Comparison of ENCODE assay signal across 36 cellular contexts in genomic region chr22:37854946-37855345, GRCh38. TPM values are rescaled to one million over a fixed set of nuclear protein-coding genes. Genes with fewer than 3 reads are reported as not detected.
A peak's percentile ranks its signal among the peaks of the same experiment; 100 is the strongest.
DNase-seq lines count a peak whose midpoint lies in the region; ATAC-seq and TF ChIP-seq lines count a peak whose summit lies in the region.
"Had no signal": no experiment of that assay in that cellular context is flagged by ENCODE, and none has a peak within 500 bp of the region (broad histone marks: within the 10 kb centered on the region; RNA-seq: fewer than 3 reads in every experiment).

No MANE protein-coding gene starts in this region.

- no peak overlapping the region; the same call in 1 of the 2 replicates for H3K27ac ChIP-seq in HEK293 (ENCODE audit: extremely low read depth, low read depth, low read length)
- peak overlapping the region in 3 of 4 donors; percentile 9 to 40 (median 14) for H3K27ac ChIP-seq in gastroesophageal sphincter
- H3K27ac ChIP-seq: esophagus squamous epithelium, foreskin keratinocyte, SJCRH30, WERI-Rb-1 had no signal

- H3K4me3 Mint-ChIP-seq in activated CD4-positive, alpha-beta T cell treated with anti-CD3 and anti-CD28 coated beads for 36 hours: no peak overlapping the region
- no peak overlapping the region for H3K4me3 Mint-ChIP-seq in stimulated activated effector memory CD8-positive, alpha-beta T cell treated with anti-CD3 and anti-CD28 coated beads, Interleukin-12 subunit alpha, Interleukin-12 subunit beta, amount 100 ng/mL, for 72 hours
- H3K4me3 Mint-ChIP-seq: activated CD4-positive, alpha-beta T cell treated with anti-CD3 and anti-CD28 coated beads, Interleukin-2, amount 10 ng/mL, durations not matched to agents 24 days and 14 days; natural killer cell had no signal

- H3K36me3 ChIP-seq in HEK293 (ENCODE audit: control insufficient read depth in 2 of 2, insufficient read depth in 1 of 2, low read length in 2 of 2): peaks cover 84 to 91% of the 10 kb centered on the region in 2 experiments
- H3K36me3 ChIP-seq in gastroesophageal sphincter: peaks cover 0 to 91% of the 10 kb centered on the region in 2 donors

- TF ChIP-seq POLR2A in gastroesophageal sphincter (IDR thresholded peaks at IDR 0.05): no peak

- peaks cover 60% of the 10 kb centered on the region for H3K36me3 Mint-ChIP-seq in activated CD4-positive, alpha-beta T cell treated with anti-CD3 and anti-CD28 coated beads for 36 hours (ENCODE audit: low read depth)
- peaks cover 100% of the 10 kb centered on the region for H3K36me3 Mint-ChIP-seq in stimulated activated effector memory CD8-positive, alpha-beta T cell treated with anti-CD3 and anti-CD28 coated beads, Interleukin-12 subunit alpha, Interleukin-12 subunit beta, amount 100 ng/mL, for 72 hours

- TF ChIP-seq EP300 in gastroesophageal sphincter (IDR thresholded peaks at IDR 0.05): no peak

- no peak for ATAC-seq in activated CD4-positive, alpha-beta T cell treated with anti-CD3 and anti-CD28 coated beads for 36 hours
- no peak for ATAC-seq in gastroesophageal sphincter
- no peak for ATAC-seq in stimulated activated effector memory CD8-positive, alpha-beta T cell treated with anti-CD3 and anti-CD28 coated beads, Interleukin-12 subunit alpha, Interleukin-12 subunit beta, amount 100 ng/mL, for 72 hours
- no peak for ATAC-seq in HG02852 (IDR thresholded peaks at IDR 0.05; ENCODE audit: unreplicated experiment)
- no peak for ATAC-seq in HG03280 (IDR thresholded peaks at IDR 0.05; ENCODE audit: unreplicated experiment)
- ATAC-seq: foreskin keratinocyte, HCT116, natural killer cell had no signal

- POLR2A ChIA-PET in activated CD4-positive, alpha-beta T cell treated with anti-CD3 and anti-CD28 coated beads for 36 hours (lab: Charles Lee): no interaction called here
- POLR2A ChIA-PET in HEK293 (lab: Yijun Ruan, JAX): interaction anchor here (0.6 to 1.9 kb wide), 4 partner anchors 11 to 50 kb away, joined by 3 to 11 read pairs (median 4); partner anchors contain the start of gene ANKRD54

- H3K27ac Mint-ChIP-seq in activated CD4-positive, alpha-beta T cell treated with anti-CD3 and anti-CD28 coated beads for 36 hours: peak overlapping the region; percentile 28
- H3K27ac Mint-ChIP-seq in stimulated activated effector memory CD8-positive, alpha-beta T cell treated with anti-CD3 and anti-CD28 coated beads, Interleukin-12 subunit alpha, Interleukin-12 subunit beta, amount 100 ng/mL, for 72 hours: peak overlapping the region; percentile 9
- H3K27ac Mint-ChIP-seq: activated CD4-positive, alpha-beta T cell treated with anti-CD3 and anti-CD28 coated beads, Interleukin-2, amount 10 ng/mL, durations not matched to agents 24 days and 14 days; natural killer cell had no signal

- no peak for DNase-seq in activated CD4-positive, alpha-beta T cell treated with anti-CD3 and anti-CD28 coated beads for 36 hours
- no peak for DNase-seq in activated CD4-positive, alpha-beta T cell treated with anti-CD3 and anti-CD28 coated beads for 1 hour
- no peak for DNase-seq in stimulated activated effector memory CD8-positive, alpha-beta T cell treated with anti-CD3 and anti-CD28 coated beads, Interleukin-12 subunit alpha, Interleukin-12 subunit beta, amount 100 ng/mL, for 72 hours (ENCODE audit: low spot score in 2 of 2)
- DNase-seq in stimulated activated CD4-positive, alpha-beta T cell treated with anti-CD3 and anti-CD28 coated beads, Interleukin-1b, Interleukin-23, amount 100 ng/mL, for 48 hours: no peak
- DNase-seq: 8988T; activated CD4-positive, alpha-beta T cell treated with anti-CD3 and anti-CD28 coated beads, Interleukin-2, amount 10 ng/mL, durations not matched to agents 24 days and 14 days; activated naive CD4-positive, alpha-beta T cell treated with Interleukin-2 at 50 U/mL for 16 hours; amygdala; CD4-positive, CD25-positive, alpha-beta regulatory T cell; DMS79 treated with DMSO at 0.1 percent for 48 hours; esophagus squamous epithelium; GDM1; kidney; natural killer cell; NCI-H1092; NCI-H1694; NCI-H446 treated with DMSO at 0.1 percent for 48 hours; NCI-H82; nucleus accumbens; SJCRH30; T1000; transverse colon; WERI-Rb-1 had no signal

- peaks cover 1% of the 10 kb centered on the region; the same call in 1 of the 2 replicates for H3K4me1 ChIP-seq in HEK293 (ENCODE audit: control insufficient read depth, insufficient read depth, low read length)
- H3K4me1 ChIP-seq in gastroesophageal sphincter: peaks cover 0 to 56% (median 12%) of the 10 kb centered on the region in 3 donors

- H3K4me3 ChIP-seq in HEK293 (ENCODE audit: low read depth, low read length) (no peak overlapping the region), gastroesophageal sphincter (no peak overlapping the region)
- H3K4me3 ChIP-seq: esophagus squamous epithelium, SJCRH30, transverse colon had no signal

- peaks cover 37% of the 10 kb centered on the region for H3K4me1 Mint-ChIP-seq in activated CD4-positive, alpha-beta T cell treated with anti-CD3 and anti-CD28 coated beads for 36 hours
- H3K4me1 Mint-ChIP-seq in stimulated activated effector memory CD8-positive, alpha-beta T cell treated with anti-CD3 and anti-CD28 coated beads, Interleukin-12 subunit alpha, Interleukin-12 subunit beta, amount 100 ng/mL, for 72 hours: peaks cover 21% of the 10 kb centered on the region

- TF ChIP-seq CTCF in HEK293 (tag by site-specific recombination; IDR thresholded peaks at IDR 0.05): no peak
- TF ChIP-seq CTCF in gastroesophageal sphincter (IDR thresholded peaks at IDR 0.05): no peak

- no peaks in the 10 kb centered on the region for H3K27me3 ChIP-seq in gastroesophageal sphincter
- H3K27me3 ChIP-seq: esophagus squamous epithelium, foreskin keratinocyte, SJCRH30, transverse colon had no signal

- H3K9me3 ChIP-seq in HEK293 (ENCODE audit: control insufficient read depth, insufficient read depth, low read depth, low read length): no peaks in the 10 kb centered on the region
- no peaks in the 10 kb centered on the region for H3K9me3 ChIP-seq in gastroesophageal sphincter
- H3K9me3 ChIP-seq: esophagus squamous epithelium, SJCRH30, transverse colon had no signal

- H3K9me3 Mint-ChIP-seq in activated CD4-positive, alpha-beta T cell treated with anti-CD3 and anti-CD28 coated beads for 36 hours (ENCODE audit: low read depth): no peaks in the 10 kb centered on the region
- H3K9me3 Mint-ChIP-seq in stimulated activated effector memory CD8-positive, alpha-beta T cell treated with anti-CD3 and anti-CD28 coated beads, Interleukin-12 subunit alpha, Interleukin-12 subunit beta, amount 100 ng/mL, for 72 hours: no peaks in the 10 kb centered on the region
- H3K9me3 Mint-ChIP-seq: activated CD4-positive, alpha-beta T cell treated with anti-CD3 and anti-CD28 coated beads, Interleukin-2, amount 10 ng/mL, durations not matched to agents 24 days and 14 days; CD4-positive, CD25-positive, alpha-beta regulatory T cell; natural killer cell had no signal

- H3K27me3 Mint-ChIP-seq in activated CD4-positive, alpha-beta T cell treated with anti-CD3 and anti-CD28 coated beads for 36 hours: no peaks in the 10 kb centered on the region
- H3K27me3 Mint-ChIP-seq: activated CD4-positive, alpha-beta T cell treated with anti-CD3 and anti-CD28 coated beads, Interleukin-2, amount 10 ng/mL, durations not matched to agents 24 days and 14 days; CD4-positive, CD25-positive, alpha-beta regulatory T cell had no signal

- CTCF ChIA-PET in activated CD4-positive, alpha-beta T cell treated with anti-CD3 and anti-CD28 coated beads for 36 hours (lab: Charles Lee): interaction anchor here (2.8 to 6.8 kb wide), 2 partner anchors 8 to 37 kb away, joined by 12 to 48 read pairs; no protein-coding TSS in a partner anchor
- CTCF ChIA-PET in HEK293 (lab: Yijun Ruan, JAX): interaction anchor here (0.5 to 1.3 kb wide), 4 partner anchors 9 to 93 kb away, joined by 3 to 10 read pairs (median 4); no protein-coding TSS in a partner anchor

- 15 to 24% methylated on average over 2 of the region's 2 CpGs for WGBS in gastroesophageal sphincter (ENCODE audit: low coverage in 1 of 2), 2 donors

- intact Hi-C loops in activated CD4-positive, alpha-beta T cell treated with anti-CD3 and anti-CD28 coated beads for 36 hours (cut with DNase I, micrococcal nuclease): no loop called here

TF ChIP-seq in HEK293, 187 proteins besides CTCF, POLR2A, EP300 and RAD21:
- no peak for TF ChIP-seq ZNF645 (tag by site-specific recombination; IDR thresholded peaks at IDR 0.05)
- peak; percentile 82 for TF ChIP-seq SCRT2 (tag by site-specific recombination; IDR thresholded peaks at IDR 0.05)
- TF ChIP-seq ZNF530 (tag by site-specific recombination; IDR thresholded peaks at IDR 0.05; ENCODE audit: low read depth): no peak
- TF ChIP-seq SCRT1 (tag by site-specific recombination; IDR thresholded peaks at IDR 0.05; ENCODE audit: borderline replicate concordance): peak; percentile 40; the same call in 1 of the 2 replicates
- no peak for TF ChIP-seq ZNF596 (tag by site-specific recombination; IDR thresholded peaks at IDR 0.05)

RNA-seq across cellular contexts. Expression of gene EIF3L, which starts 5.7 kb away (rescaled TPM):
- total RNA-seq in activated CD4-positive, alpha-beta T cell treated with anti-CD3 and anti-CD28 coated beads for 36 hours: 100 to 1,000 TPM; 632 to 670 TPM
- total RNA-seq in gastroesophageal sphincter: 100 to 1,000 TPM; 336 to 538 (median 412) TPM

RNA-seq across cellular contexts. Expression of gene ANKRD54, which starts 10.8 kb away (rescaled TPM):
- 10 to 100 TPM; 18.6 to 20.1 TPM for total RNA-seq in activated CD4-positive, alpha-beta T cell treated with anti-CD3 and anti-CD28 coated beads for 36 hours
- 10 to 100 TPM; 21.3 to 66.6 (median 40.9) TPM for total RNA-seq in gastroesophageal sphincter

RNA-seq across cellular contexts. Expression of gene GALR3, which starts 31.8 kb away (rescaled TPM):
- under 1 TPM in 1 of 2 experiments, not detected in 1; 0.21 TPM for total RNA-seq in activated CD4-positive, alpha-beta T cell treated with anti-CD3 and anti-CD28 coated beads for 36 hours
- total RNA-seq in gastroesophageal sphincter: not detected
- total RNA-seq: activated CD4-positive, alpha-beta T cell treated with anti-CD3 and anti-CD28 coated beads, Interleukin-2, amount 10 ng/mL, durations not matched to agents 24 days and 14 days; CD4-positive, CD25-positive, alpha-beta regulatory T cell; cerebellum; dermis microvascular lymphatic vessel endothelial cell; esophagus squamous epithelium; foreskin keratinocyte; HT1080; kidney; lung microvascular endothelial cell; M059J; mononuclear cell; SJCRH30; skeletal muscle tissue; transverse colon had no signal

RNA-seq across cellular contexts. Expression of gene GCAT, which starts 47.2 kb away (rescaled TPM):
- 10 to 100 TPM; 21.3 to 22.4 TPM for total RNA-seq in activated CD4-positive, alpha-beta T cell treated with anti-CD3 and anti-CD28 coated beads for 36 hours
- 10 to 100 TPM in 3 of 4 donors, 1 to 10 TPM in 1; 8.0 to 21.0 (median 15.7) TPM for total RNA-seq in gastroesophageal sphincter

RNA-seq across cellular contexts. Expression of gene MICALL1, which starts 51.2 kb away (rescaled TPM):
- total RNA-seq in activated CD4-positive, alpha-beta T cell treated with anti-CD3 and anti-CD28 coated beads for 36 hours: 10 to 100 TPM; 11.2 to 11.8 TPM
- 100 to 1,000 TPM in 1 of 4 donors, 10 to 100 TPM in 3; 46.9 to 132 (median 48.1) TPM for total RNA-seq in gastroesophageal sphincter
